ENCODE assay signal across 8 cellular contexts in the genomic region with DNA sequence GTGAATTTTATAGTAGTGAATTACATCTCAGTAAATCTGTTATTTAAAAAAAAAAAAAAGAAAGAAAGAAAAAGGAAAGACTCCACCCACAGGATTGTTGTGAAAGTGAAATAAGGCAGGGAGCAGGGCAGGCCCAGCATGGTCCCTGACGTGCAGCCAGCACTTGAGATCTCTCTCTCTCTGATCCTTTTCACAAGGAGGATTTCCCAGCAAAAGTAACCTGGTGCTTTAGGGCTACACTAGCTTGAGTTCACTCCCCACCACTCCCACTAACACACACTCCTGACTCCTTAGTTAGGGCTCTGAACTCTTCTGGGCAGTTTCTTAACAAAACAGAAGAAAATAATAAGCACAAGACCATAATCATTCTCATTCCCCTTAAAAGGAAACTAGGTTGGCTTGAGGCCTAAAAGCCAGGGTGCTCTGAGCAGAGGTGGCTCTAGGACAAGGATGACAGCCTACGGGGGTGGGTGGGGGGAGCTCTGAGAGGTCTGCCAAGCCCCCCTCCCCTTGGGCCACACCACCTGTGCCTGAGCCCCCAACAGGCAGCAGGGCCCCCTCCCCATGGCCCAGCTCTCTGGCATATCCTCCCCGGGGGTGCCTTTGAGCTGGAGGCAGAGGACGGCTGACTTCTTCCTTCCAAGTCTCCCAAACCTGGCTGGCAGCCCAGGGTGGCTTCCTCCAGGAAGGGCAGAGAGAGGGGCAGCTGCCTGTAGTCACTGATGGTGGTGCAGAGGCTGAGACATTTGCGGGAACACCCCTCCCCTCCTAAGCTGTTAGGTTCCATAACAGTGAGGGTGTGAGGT. TPM values are rescaled to one million over a fixed set of nuclear protein-coding genes. Genes with fewer than 3 reads are reported as not detected.
A peak's percentile ranks its signal among the peaks of the same experiment; 100 is the strongest.
DNase-seq lines count a peak whose midpoint lies in the region; ATAC-seq and TF ChIP-seq lines count a peak whose summit lies in the region.

No MANE protein-coding gene starts in this region.

- peak overlapping the region; percentile 23 for H3K4me3 ChIP-seq in suprapubic skin

- ATAC-seq in GM21390 (IDR thresholded peaks at IDR 0.05; ENCODE audit: unreplicated experiment), result peak; percentile 48

- H3K27me3 ChIP-seq in suprapubic skin, result no peaks in the 10 kb centered on the region

- TF ChIP-seq CTCF in VCaP (conservative IDR thresholded peaks at IDR 0.05) (no peak), suprapubic skin (IDR thresholded peaks at IDR 0.05) (no peak)

- TF ChIP-seq POLR2A in suprapubic skin (IDR thresholded peaks at IDR 0.05), result no peak

- H3K27ac ChIP-seq in VCaP (peak overlapping the region; percentile 21; the same call in 1 of the 2 replicates), suprapubic skin (peak overlapping the region; percentile 83)

- H3K36me3 ChIP-seq in suprapubic skin, result no peaks in the 10 kb centered on the region

- peak; percentile 64 for DNase-seq in hepatic stellate cell (ENCODE audit: low spot score)
- peak in 1 of 2 donors; percentile 74 for DNase-seq in suprapubic skin (ENCODE audit: low spot score in 2 of 2)
- DNase-seq in NCI-H82 (lab: John Stamatoyannopoulos, UW), result no peak
- DNase-seq in effector CD8-positive, alpha-beta T cell (lab: John Stamatoyannopoulos, UW), result no peak
- no peak for DNase-seq in NCI-H1048 (lab: John Stamatoyannopoulos, UW)
- no peak for DNase-seq in Kasumi-1 (lab: John Stamatoyannopoulos, UW)

- 13% methylated on average over 5 of the region's 5 CpGs for WGBS in suprapubic skin

- no peaks in the 10 kb centered on the region for H3K9me3 ChIP-seq in suprapubic skin

- peaks cover 32% of the 10 kb centered on the region for H3K4me1 ChIP-seq in suprapubic skin

- TF ChIP-seq EP300 in suprapubic skin (IDR thresholded peaks at IDR 0.05), result no peak

RNA-seq across cellular contexts. Expression of a gene that starts 0.8 kb away (rescaled TPM):
- 10 to 100 TPM; 47.7 to 82.2 (median 63.8) TPM for total RNA-seq in suprapubic skin

RNA-seq across cellular contexts. Expression of a gene that starts 38.3 kb away (rescaled TPM):
- total RNA-seq in suprapubic skin, result 1 to 10 TPM; 1.0 to 1.4 (median 1.3) TPM
